In genomic region chr3:27171113-27171512, GRCh38 we compare ENCODE assay signal across 14 cellular contexts.
DNase-seq lines count a peak whose midpoint lies in the region; ATAC-seq, FAIRE-seq and TF ChIP-seq lines count a peak whose summit lies in the region.
"Had no signal": no experiment of that assay in that cellular context is flagged by ENCODE, and none has a peak within 500 bp of the region (broad histone marks: within the 10 kb centered on the region; RNA-seq: fewer than 3 reads in every experiment).

No MANE protein-coding gene starts in this region.

- intact Hi-C loops in natural killer cell (cut with micrococcal nuclease) = no loop called here

- TF ChIP-seq POLR2A in H54 (IDR thresholded peaks at IDR 0.05; ENCODE audit: low read depth, low read length) = no peak

- TF ChIP-seq CTCF in natural killer cell (IDR thresholded peaks at IDR 0.05) = no peak

- no peak overlapping the region for H3K4me3 Mint-ChIP-seq in natural killer cell

- ATAC-seq in GM18519 (IDR thresholded peaks at IDR 0.05; ENCODE audit: low FRiP score, unreplicated experiment) (peak; percentile 94), GM21526 (IDR thresholded peaks at IDR 0.05; ENCODE audit: low FRiP score, unreplicated experiment) (peak; percentile 99), HG03354 (IDR thresholded peaks at IDR 0.05; ENCODE audit: poor library complexity, severe bottlenecking, unreplicated experiment) (peak; percentile 85), natural killer cell (no peak)
- ATAC-seq: activated naive CD4-positive, alpha-beta T cell treated with anti-CD3 and anti-CD28 coated beads, Interleukin-2, amount 50 U/mL, for 72 hours; psoas muscle had no signal

- H3K36me3 Mint-ChIP-seq in natural killer cell = no peaks in the 10 kb centered on the region
- H3K36me3 Mint-ChIP-seq: activated naive CD4-positive, alpha-beta T cell treated with anti-CD3 and anti-CD28 coated beads, Interleukin-2, amount 50 U/mL, for 72 hours had no signal

- H3K4me1 Mint-ChIP-seq in natural killer cell = no peaks in the 10 kb centered on the region

- DNase-seq in SKM-1 (lab: John Stamatoyannopoulos, UW; ENCODE audit: unreplicated experiment) (peak; percentile 98), HuH-7.5 (ENCODE audit: low spot score) (no peak), middle frontal gyrus (ENCODE audit: extremely low spot score, low spot score) (no peak), H54 (ENCODE audit: insufficient read length, low spot score) (no peak), natural killer cell (no peak)
- DNase-seq: foreskin melanocyte, left ventricle myocardium inferior, NCI-H2171, psoas muscle had no signal

- no peak overlapping the region for H3K27ac Mint-ChIP-seq in natural killer cell
- H3K27ac Mint-ChIP-seq: activated naive CD4-positive, alpha-beta T cell treated with anti-CD3 and anti-CD28 coated beads, Interleukin-2, amount 50 U/mL, for 72 hours had no signal

- no peaks in the 10 kb centered on the region for H3K27me3 Mint-ChIP-seq in natural killer cell (ENCODE audit: low read depth in 2 of 2)

- no peak for FAIRE-seq in H54 (lab: Jason Lieb, UNC)
- FAIRE-seq: colon had no signal

- H3K9me3 Mint-ChIP-seq in natural killer cell = peaks cover 0 to 3% of the 10 kb centered on the region in 2 donors
- H3K9me3 Mint-ChIP-seq: activated naive CD4-positive, alpha-beta T cell treated with anti-CD3 and anti-CD28 coated beads, Interleukin-2, amount 50 U/mL, for 72 hours had no signal

Comparison
In these comparisons a context has a peak if more than half of its experiments do, and no peak if none do; other contexts are left out.
1. ATAC-seq: peak in GM18519 (single experiment), GM21526 (single experiment) and HG03354 (single experiment); none in natural killer cell (0 of 3).